ENCODE assay signal across 9 cellular contexts in the genomic region with DNA sequence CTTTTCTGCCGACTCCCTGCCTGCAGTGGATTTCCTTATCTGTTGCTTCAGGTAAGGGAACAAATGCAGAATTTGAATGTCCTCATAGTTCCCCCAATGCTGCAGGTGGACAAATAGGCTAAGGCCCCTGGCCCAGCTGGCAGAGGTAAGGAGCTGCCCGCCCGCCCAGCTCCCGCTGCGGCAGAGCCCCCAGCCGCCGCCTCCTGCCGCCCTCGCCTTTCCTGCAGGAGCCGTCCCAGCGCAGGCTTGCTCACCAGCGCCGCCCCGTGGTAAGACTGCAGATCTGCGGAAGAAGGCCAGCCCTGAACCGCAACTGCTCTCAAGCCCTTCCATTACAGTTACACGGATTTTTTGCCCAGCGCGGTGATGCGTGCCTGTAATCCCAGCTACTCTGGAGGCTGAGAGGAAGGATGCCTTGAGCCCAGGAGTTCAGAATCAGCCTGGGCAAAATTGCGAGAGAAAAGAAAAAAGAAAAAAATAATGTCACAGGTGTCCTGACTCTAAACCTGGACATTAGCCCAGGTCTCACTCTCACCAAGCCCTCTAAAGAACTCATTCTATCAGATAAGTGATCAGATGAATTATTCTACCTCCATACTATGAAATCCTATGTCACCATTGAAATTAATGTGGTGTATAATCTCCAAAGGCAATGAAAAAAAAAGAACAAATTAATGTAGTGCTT. TPM values are rescaled to one million over a fixed set of nuclear protein-coding genes. Genes with fewer than 3 reads are reported as not detected.
DNase-seq lines count a peak whose midpoint lies in the region; ATAC-seq and TF ChIP-seq lines count a peak whose summit lies in the region.
"Had no signal": no experiment of that assay in that cellular context is flagged by ENCODE, and none has a peak within 500 bp of the region (broad histone marks: within the 10 kb centered on the region; RNA-seq: fewer than 3 reads in every experiment).

No MANE protein-coding gene starts in this region.

- peaks cover 29% of the 10 kb centered on the region for H3K27me3 Mint-ChIP-seq in CD4-positive, alpha-beta T cell
- peaks cover 46% of the 10 kb centered on the region for H3K27me3 Mint-ChIP-seq in activated CD8-positive, alpha-beta memory T cell treated with anti-CD3 and anti-CD28 coated beads, Interleukin-2, amount 10 ng/mL, durations not matched to agents 7 days and 5 days
- H3K27me3 Mint-ChIP-seq in endothelial cell (ENCODE audit: unreplicated experiment) = no peaks in the 10 kb centered on the region

- CTCF ChIA-PET in CD4-positive, alpha-beta T cell (lab: Charles Lee) = interaction anchor here (0.6 to 1.1 kb wide), 3 partner anchors 60 to 1849 kb away, joined by 3 to 4 read pairs (median 3); no protein-coding TSS in a partner anchor
- CTCF ChIA-PET in activated CD8-positive, alpha-beta memory T cell treated with anti-CD3 and anti-CD28 coated beads, Interleukin-2, amount 10 ng/mL, durations not matched to agents 7 days and 5 days (lab: Charles Lee) = interaction anchor here (0.8 to 4.2 kb wide), 30 partner anchors 9 to 554 kb away, joined by 3 to 21 read pairs (median 4); partner anchors contain the start of genes C22orf31, CHEK2, EWSR1 and RHBDD3

- POLR2A ChIA-PET in CD4-positive, alpha-beta T cell (lab: Charles Lee) = interaction anchor here (1.0 kb wide), 1 partner anchor 91 kb away, joined by 4 read pairs; no protein-coding TSS in a partner anchor

- peak; percentile 42 to 72 (median 52) for DNase-seq in CD4-positive, alpha-beta T cell
- peak; percentile 6 for DNase-seq in HFF-Myc (ENCODE audit: extremely low read depth, low read depth)
- peak; percentile 70 to 74 for DNase-seq in NOMO-1 (lab: John Stamatoyannopoulos, UW; ENCODE audit: unreplicated experiment in 2 of 2)
- DNase-seq in activated CD8-positive, alpha-beta memory T cell treated with anti-CD3 and anti-CD28 coated beads, Interleukin-2, amount 10 ng/mL, durations not matched to agents 7 days and 5 days = peak; percentile 84
- DNase-seq in endothelial cell (ENCODE audit: low spot score) = peak; percentile 93
- peak; percentile 72 for DNase-seq in mucosa of gallbladder (ENCODE audit: low spot score)
- DNase-seq in stimulated activated CD8-positive, alpha-beta memory T cell treated with anti-CD3 and anti-CD28 coated beads, Interleukin-4, amount 100 ng/mL, for 1 hour (ENCODE audit: low read depth in 2 of 2, low spot score in 1 of 2) = peak; percentile 28 to 46

- no peaks in the 10 kb centered on the region for H3K9me3 ChIP-seq in CD4-positive, alpha-beta T cell (ENCODE audit: control insufficient read depth, low read length)

- no peaks in the 10 kb centered on the region for H3K36me3 Mint-ChIP-seq in CD4-positive, alpha-beta T cell (ENCODE audit: low read depth)
- no peaks in the 10 kb centered on the region for H3K36me3 Mint-ChIP-seq in activated CD8-positive, alpha-beta memory T cell treated with anti-CD3 and anti-CD28 coated beads, Interleukin-2, amount 10 ng/mL, durations not matched to agents 7 days and 5 days
- no peaks in the 10 kb centered on the region for H3K36me3 Mint-ChIP-seq in endothelial cell (ENCODE audit: low read depth, unreplicated experiment)

- no peak overlapping the region for H3K4me3 Mint-ChIP-seq in CD4-positive, alpha-beta T cell
- peak overlapping the region; percentile 18 for H3K4me3 Mint-ChIP-seq in activated CD8-positive, alpha-beta memory T cell treated with anti-CD3 and anti-CD28 coated beads, Interleukin-2, amount 10 ng/mL, durations not matched to agents 7 days and 5 days
- H3K4me3 Mint-ChIP-seq in endothelial cell (ENCODE audit: unreplicated experiment) = no peak overlapping the region

- no peaks in the 10 kb centered on the region for H3K9me3 Mint-ChIP-seq in CD4-positive, alpha-beta T cell
- H3K9me3 Mint-ChIP-seq in activated CD8-positive, alpha-beta memory T cell treated with anti-CD3 and anti-CD28 coated beads, Interleukin-2, amount 10 ng/mL, durations not matched to agents 7 days and 5 days (ENCODE audit: low read depth) = no peaks in the 10 kb centered on the region
- H3K9me3 Mint-ChIP-seq in endothelial cell (ENCODE audit: unreplicated experiment) = no peaks in the 10 kb centered on the region
- H3K9me3 Mint-ChIP-seq: IgD-negative memory B cell had no signal

- TF ChIP-seq CTCF in CD4-positive, alpha-beta T cell (IDR thresholded peaks at IDR 0.05) = peak; percentile 75
- TF ChIP-seq CTCF in HFF-Myc (IDR thresholded peaks at IDR 0.05; ENCODE audit: low read depth, low read length, missing control alignments) (peak; percentile 95), endothelial cell (IDR thresholded peaks at IDR 0.05; ENCODE audit: unreplicated experiment) (peak; percentile 97)

- no peak overlapping the region for H3K27ac Mint-ChIP-seq in CD4-positive, alpha-beta T cell
- H3K27ac Mint-ChIP-seq in activated CD8-positive, alpha-beta memory T cell treated with anti-CD3 and anti-CD28 coated beads, Interleukin-2, amount 10 ng/mL, durations not matched to agents 7 days and 5 days = no peak overlapping the region
- H3K27ac Mint-ChIP-seq in endothelial cell (ENCODE audit: unreplicated experiment) = no peak overlapping the region

- H3K27me3 ChIP-seq in CD4-positive, alpha-beta T cell (ENCODE audit: control insufficient read depth, insufficient read depth, low read length) = peaks cover 17% of the 10 kb centered on the region

- H3K4me3 ChIP-seq in HFF-Myc (replicated peaks; ENCODE audit: low read depth, low read length) = no peak overlapping the region

- intact Hi-C loops in CD4-positive, alpha-beta T cell (cut with DNase I, micrococcal nuclease) = loop anchor here (1.0 to 10.0 kb wide), 3 partner anchors 90 to 554 kb away; no protein-coding TSS in a partner anchor

- H3K4me1 Mint-ChIP-seq in CD4-positive, alpha-beta T cell (ENCODE audit: low read depth) = peaks cover 8% of the 10 kb centered on the region
- H3K4me1 Mint-ChIP-seq in activated CD8-positive, alpha-beta memory T cell treated with anti-CD3 and anti-CD28 coated beads, Interleukin-2, amount 10 ng/mL, durations not matched to agents 7 days and 5 days = peaks cover 21% of the 10 kb centered on the region
- peaks cover 22% of the 10 kb centered on the region for H3K4me1 Mint-ChIP-seq in endothelial cell (ENCODE audit: unreplicated experiment)

- H3K27ac ChIP-seq in CD4-positive, alpha-beta T cell (ENCODE audit: low read depth, low read length) = no peak overlapping the region

- peak; percentile 73 for ATAC-seq in CD4-positive, alpha-beta T cell (ENCODE audit: poor library complexity)
- ATAC-seq in activated CD8-positive, alpha-beta memory T cell treated with anti-CD3 and anti-CD28 coated beads, Interleukin-2, amount 10 ng/mL, durations not matched to agents 7 days and 5 days = peak; percentile 91
- no peak for ATAC-seq in GM18502 (IDR thresholded peaks at IDR 0.05; ENCODE audit: poor library complexity, unreplicated experiment)

RNA-seq across cellular contexts. Expression of gene EMID1, which starts 51.2 kb away (rescaled TPM):
- not detected for total RNA-seq in CD4-positive, alpha-beta T cell
- total RNA-seq in activated CD8-positive, alpha-beta memory T cell treated with anti-CD3 and anti-CD28 coated beads, Interleukin-2, amount 10 ng/mL, durations not matched to agents 7 days and 5 days = under 1 TPM in 1 of 2 experiments, not detected in 1; 0.61 TPM
- total RNA-seq in endothelial cell (ENCODE audit: unreplicated experiment) (25.5 TPM), mucosa of gallbladder (7.0 TPM)

Comparison
In these comparisons a context has a peak if more than half of its experiments do, and no peak if none do; other contexts are left out.
1. DNase-seq: peak in every context shown above with its lines; median percentile 93 in endothelial cell; 84 in activated CD8-positive, alpha-beta memory T cell treated with anti-CD3 and anti-CD28 coated beads, Interleukin-2, amount 10 ng/mL, durations not matched to agents 7 days and 5 days; 72 in NOMO-1; 72 in mucosa of gallbladder; 52 in CD4-positive, alpha-beta T cell; 37 in stimulated activated CD8-positive, alpha-beta memory T cell treated with anti-CD3 and anti-CD28 coated beads, Interleukin-4, amount 100 ng/mL, for 1 hour; 6 in HFF-Myc.